ENCODE assay signal across 8 cellular contexts in the genomic region with DNA sequence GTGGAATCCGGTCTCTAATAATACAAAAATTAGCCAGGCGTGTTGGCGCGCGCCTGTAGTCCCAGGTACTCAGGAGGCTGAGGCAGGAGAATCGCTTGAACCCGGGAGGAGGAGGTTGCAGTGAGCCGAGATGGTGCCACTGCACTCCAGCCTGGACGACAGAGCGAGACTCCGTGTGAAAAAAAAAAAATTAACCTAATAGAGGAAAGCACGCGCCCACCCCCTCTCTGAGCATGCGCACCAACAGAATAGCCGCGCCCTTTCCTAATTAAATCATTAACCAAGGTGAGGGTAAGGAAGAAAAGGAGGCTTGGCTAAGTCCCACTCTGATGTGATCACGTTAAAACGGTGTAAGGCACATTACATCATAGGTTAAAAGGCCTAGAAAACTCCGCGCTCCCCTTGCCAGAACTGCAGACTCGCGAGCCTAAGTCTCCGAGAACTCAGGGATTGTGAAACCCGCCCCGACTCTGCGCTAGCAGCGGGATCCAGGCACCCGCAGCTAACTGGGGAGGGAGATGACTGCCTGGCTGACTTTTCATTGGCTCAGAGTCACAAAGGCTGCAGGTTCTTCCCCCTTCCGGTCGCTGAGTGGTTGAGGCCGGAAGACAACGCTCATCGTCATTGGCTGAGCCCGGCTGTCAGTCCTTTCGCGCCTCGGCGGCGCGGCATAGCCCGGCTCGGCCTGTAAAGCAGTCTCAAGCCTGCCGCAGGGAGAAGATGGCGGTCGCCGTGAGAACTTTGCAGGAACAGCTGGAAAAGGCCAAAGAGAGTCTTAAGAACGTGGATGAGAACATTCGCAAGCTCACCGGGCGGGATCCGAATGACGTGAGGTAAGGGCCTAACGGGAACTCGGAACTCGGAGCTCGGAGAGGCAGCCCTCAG. TPM values are rescaled to one million over a fixed set of nuclear protein-coding genes. Genes with fewer than 3 reads are reported as not detected.
DNase-seq lines count a peak whose midpoint lies in the region; TF ChIP-seq lines count a peak whose summit lies in the region.

PNN (plus strand) TSS at position 695 of the 885 bp plus-strand sequence; CDS start at position 721, 26 bp downstream.

- H3K4me1 ChIP-seq in neuron (ENCODE audit: insufficient read depth, low read length) = peaks cover 17% of the 10 kb centered on the region
- peaks cover 8 to 30% (median 22%) of the 10 kb centered on the region in 5 donors for H3K4me1 ChIP-seq in subcutaneous abdominal adipose tissue (ENCODE audit: control insufficient read depth in 5 of 5, insufficient read depth in 5 of 5, low read length in 5 of 5)

- H3K36me3 ChIP-seq in neuron (ENCODE audit: insufficient read depth, low read length) (peaks cover 36% of the 10 kb centered on the region), subcutaneous abdominal adipose tissue (ENCODE audit: control insufficient read depth in 5 of 5, insufficient read depth in 5 of 5, low read length in 5 of 5) (peaks cover 15 to 32% (median 29%) of the 10 kb centered on the region in 5 donors)

- DNase-seq in GF-D8 (lab: John Stamatoyannopoulos, UW) (peak; percentile 98), HEK293T (ENCODE audit: extremely low spot score) (peak; percentile 90), MV-4-11 (lab: John Stamatoyannopoulos, UW) (peak; percentile 100), SK-MEL-5 (ENCODE audit: low read depth, low spot score) (peak; percentile 99), foreskin melanocyte (peak; percentile 99)
- DNase-seq in activated naive CD4-positive, alpha-beta T cell treated with Interleukin-2 at 50 U/mL for 16 hours = peak; percentile 97

- no peaks in the 10 kb centered on the region for H3K9me3 ChIP-seq in neuron (ENCODE audit: low read length)
- no peaks in the 10 kb centered on the region for H3K9me3 ChIP-seq in subcutaneous abdominal adipose tissue (ENCODE audit: control insufficient read depth in 5 of 5, low read length in 5 of 5)

- no peaks in the 10 kb centered on the region for H3K27me3 ChIP-seq in neuron (ENCODE audit: insufficient read depth, low read length)
- no peaks in the 10 kb centered on the region for H3K27me3 ChIP-seq in subcutaneous abdominal adipose tissue (ENCODE audit: control insufficient read depth in 5 of 5, insufficient read depth in 4 of 5, low read length in 5 of 5)

- H2AFZ ChIP-seq in neuron (ENCODE audit: low read depth, low read length) = peak within 1 kb of the TSS; percentile 63

- H3K9ac ChIP-seq in subcutaneous abdominal adipose tissue (ENCODE audit: low read length in 5 of 5) = peak within 1 kb of the TSS; percentile 93 to 98 (median 97)

- POLR2A ChIA-PET in HEK293T (lab: Yijun Ruan, JAX) = interaction anchor here (0.7 to 1.7 kb wide), 15 partner anchors 10 to 252 kb away, joined by 3 to 11 read pairs (median 3); partner anchors contain the start of genes GEMIN2 and SEC23A

- CTCF ChIA-PET in HEK293T (lab: Yijun Ruan, JAX) = no interaction called here

- H3K4me3 ChIP-seq in neuron (ENCODE audit: low read length) (peak within 1 kb of the TSS; percentile 91), subcutaneous abdominal adipose tissue (ENCODE audit: low read depth in 1 of 5, low read length in 5 of 5) (peak within 1 kb of the TSS; percentile 86 to 98 (median 94))

- in situ Hi-C loops in SK-MEL-5 (cut with HindIII; ENCODE audit: low pct_unique_long_range_greater_than_20kb, low sequenced_read_pairs) = no loop called here

- peak within 1 kb of the TSS; percentile 94 for H3K27ac ChIP-seq in subcutaneous abdominal adipose tissue (ENCODE audit: low read depth, low read length)

TF ChIP-seq in HEK293T, 16 proteins besides CTCF, POLR2A, EP300 and RAD21:
- TF ChIP-seq FOXM1 (IDR thresholded peaks at IDR 0.05; ENCODE audit: borderline replicate concordance) (peak; percentile 89; the same call in 1 of the 2 replicates), CTBP1 (IDR thresholded peaks at IDR 0.05; ENCODE audit: borderline replicate concordance) (no peak), BHLHE40 (IDR thresholded peaks at IDR 0.05; ENCODE audit: borderline replicate concordance) (peak; percentile 72), TARDBP (IDR thresholded peaks at IDR 0.05) (no peak), HDGF (IDR thresholded peaks at IDR 0.05; ENCODE audit: borderline replicate concordance) (no peak), PKNOX1 (IDR thresholded peaks at IDR 0.05) (peak; percentile 99), SUZ12 (IDR thresholded peaks at IDR 0.05) (no peak), SP1 (IDR thresholded peaks at IDR 0.05) (no peak), ELF4 (IDR thresholded peaks at IDR 0.05) (peak; percentile 81), LEF1 (IDR thresholded peaks at IDR 0.05; ENCODE audit: borderline replicate concordance) (no peak), ARNT (IDR thresholded peaks at IDR 0.05) (no peak), NFRKB (IDR thresholded peaks at IDR 0.05) (no peak; the same call in 1 of the 2 replicates), ZNF384 (IDR thresholded peaks at IDR 0.05) (peak; percentile 92), L3MBTL2 (conservative IDR thresholded peaks at IDR 0.05) (peak; percentile 57; the same call in 1 of the 2 replicates), FOXK2 (IDR thresholded peaks at IDR 0.05) (no peak)
TF ChIP-seq in HEK293T: peak in this region for 6.

RNA-seq across cellular contexts. Expression of gene PNN, which starts in this region (rescaled TPM):
- 15.4 and 19.0 TPM in 2 replicates for total RNA-seq in SK-MEL-5 (2014; rRNA removed; shearing (Covaris generic))
- 17.5 and 19.0 TPM in 2 replicates for polyA plus RNA-seq in SK-MEL-5 (2015; cell fraction: cytosol; rRNA removed)
- polyA plus RNA-seq in SK-MEL-5 (2015; cell fraction: nucleus; rRNA removed) = 134 and 146 TPM in 2 replicates

Comparison
In these comparisons a context has a peak if more than half of its experiments do, and no peak if none do; other contexts are left out.
1. Peak in every context shown above with its lines: DNase-seq, H3K4me3 ChIP-seq and H3K27ac ChIP-seq.